In the genomic region with DNA sequence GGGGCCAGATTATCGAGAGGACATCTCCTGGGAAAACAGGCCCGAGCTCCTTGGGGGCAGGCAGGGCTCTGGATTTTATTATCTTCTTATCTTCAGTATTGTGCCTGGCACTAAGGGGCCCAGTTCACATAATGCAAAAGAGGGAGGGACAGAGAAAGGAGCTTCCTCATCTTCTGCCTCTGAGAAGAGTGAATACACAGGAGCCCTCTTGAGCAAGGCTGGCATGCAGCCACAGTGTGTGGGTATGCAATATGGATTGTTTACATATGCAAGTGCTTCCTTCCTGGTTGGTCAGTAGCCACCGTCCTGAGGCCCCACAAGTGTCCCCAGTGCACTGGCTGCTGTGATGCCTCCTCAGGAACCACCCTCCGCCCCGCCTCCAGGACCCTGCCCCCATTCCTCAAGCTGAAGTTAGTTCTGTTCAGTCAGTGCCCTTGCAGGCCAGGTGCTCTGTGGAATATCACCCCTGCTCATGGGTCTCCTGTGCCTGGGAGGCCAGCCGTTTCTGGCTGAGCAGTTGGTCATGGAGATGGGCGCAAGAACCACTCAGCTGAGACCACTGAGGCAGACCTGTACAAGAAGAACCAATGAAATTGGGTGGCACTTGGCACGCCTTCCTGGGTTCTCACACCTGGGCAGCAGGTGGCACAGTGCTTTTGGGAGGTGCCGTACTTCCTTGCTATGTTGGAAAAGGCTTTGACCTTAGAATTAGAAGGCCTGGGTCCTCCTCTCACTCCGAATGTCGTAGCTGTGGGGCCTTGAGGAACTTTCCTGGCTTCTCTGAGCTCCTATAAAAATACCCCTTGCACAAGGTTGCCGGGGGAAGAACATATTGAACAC, we compare ENCODE assay signal across 11 cellular contexts. TPM values are rescaled to one million over a fixed set of nuclear protein-coding genes. Genes with fewer than 3 reads are reported as not detected.
DNase-seq lines count a peak whose midpoint lies in the region; ATAC-seq, FAIRE-seq and TF ChIP-seq lines count a peak whose summit lies in the region.
"Had no signal": no experiment of that assay in that cellular context is flagged by ENCODE, and none has a peak within 500 bp of the region (broad histone marks: within the 10 kb centered on the region; RNA-seq: fewer than 3 reads in every experiment).

No MANE protein-coding gene starts in this region.

- in situ Hi-C loops in Caki2 (cut with HindIII; ENCODE audit: low pct_unique_long_range_greater_than_20kb, low sequenced_read_pairs), result no loop called here

- no peak overlapping the region for H3K4me2 ChIP-seq in astrocyte (ENCODE audit: low read length)

- H3K27ac ChIP-seq in astrocyte (ENCODE audit: low read depth, low read length), result no peak overlapping the region

- peak; percentile 72 for DNase-seq in Caki2 (ENCODE audit: low read depth)
- peak; percentile 98 for DNase-seq in MV-4-11 (lab: John Stamatoyannopoulos, UW)
- no peak for DNase-seq in astrocyte (ENCODE audit: low read depth)
- peak; percentile 10 for DNase-seq in medulla oblongata (ENCODE audit: extremely low spot score)
- DNase-seq in T-helper 9 cell, result no peak
- DNase-seq in activated naive CD8-positive, alpha-beta T cell treated with anti-CD3 and anti-CD28 coated beads, Interleukin-2, amount 50 U/mL, for 24 hours, result no peak

- no peaks in the 10 kb centered on the region for H4K20me1 ChIP-seq in astrocyte (ENCODE audit: insufficient read depth, low read length)

- FAIRE-seq in astrocyte (lab: Jason Lieb, UNC), result no peak
- FAIRE-seq: GM18507, keratinocyte had no signal

- no peak overlapping the region for H3K9ac ChIP-seq in astrocyte (ENCODE audit: low read length)

- peaks cover 11% of the 10 kb centered on the region for H3K4me1 ChIP-seq in astrocyte (ENCODE audit: insufficient read depth, low read length)

- H3K36me3 ChIP-seq in astrocyte (ENCODE audit: insufficient read depth, low read length), result no peaks in the 10 kb centered on the region

- no peaks in the 10 kb centered on the region for H3K79me2 ChIP-seq in astrocyte (ENCODE audit: insufficient read depth, low read length)

- ATAC-seq in HG02885 (IDR thresholded peaks at IDR 0.05; ENCODE audit: poor library complexity, unreplicated experiment), result no peak
- no peak for ATAC-seq in activated naive CD8-positive, alpha-beta T cell treated with anti-CD3 and anti-CD28 coated beads, Interleukin-2, amount 50 U/mL, for 24 hours
- ATAC-seq in HG03460 (IDR thresholded peaks at IDR 0.05; ENCODE audit: unreplicated experiment), result no peak

- H3K27me3 ChIP-seq in astrocyte (ENCODE audit: insufficient read depth, low read length), result no peaks in the 10 kb centered on the region

- peak overlapping the region; percentile 73 for H3K27ac Mint-ChIP-seq in astrocyte (ENCODE audit: unreplicated experiment)
- no peak overlapping the region for H3K27ac Mint-ChIP-seq in activated naive CD8-positive, alpha-beta T cell treated with anti-CD3 and anti-CD28 coated beads, Interleukin-2, amount 50 U/mL, for 24 hours
- H3K27ac Mint-ChIP-seq: stimulated activated naive CD8-positive, alpha-beta T cell treated with anti-CD3 and anti-CD28 coated beads, Interleukin-15, Interleukin-2, amounts not matched to agents 100 ng/mL and 50 ng/mL, for 24 hours had no signal

- no peaks in the 10 kb centered on the region for H3K36me3 Mint-ChIP-seq in astrocyte (ENCODE audit: low read depth, unreplicated experiment)
- no peaks in the 10 kb centered on the region for H3K36me3 Mint-ChIP-seq in activated naive CD8-positive, alpha-beta T cell treated with anti-CD3 and anti-CD28 coated beads, Interleukin-2, amount 50 U/mL, for 24 hours (ENCODE audit: low read depth)

- no peaks in the 10 kb centered on the region for H3K27me3 Mint-ChIP-seq in astrocyte (ENCODE audit: low read depth, unreplicated experiment)
- H3K27me3 Mint-ChIP-seq in activated naive CD8-positive, alpha-beta T cell treated with anti-CD3 and anti-CD28 coated beads, Interleukin-2, amount 50 U/mL, for 24 hours, result no peaks in the 10 kb centered on the region
- H3K27me3 Mint-ChIP-seq: stimulated activated naive CD8-positive, alpha-beta T cell treated with anti-CD3 and anti-CD28 coated beads, Interleukin-15, Interleukin-2, amounts not matched to agents 100 ng/mL and 50 ng/mL, for 24 hours had no signal

- H3K4me3 ChIP-seq in astrocyte (ENCODE audit: insufficient read depth, low read depth, low read length), result no peak overlapping the region

- no peak overlapping the region for H3K4me3 Mint-ChIP-seq in astrocyte (ENCODE audit: unreplicated experiment)
- no peak overlapping the region for H3K4me3 Mint-ChIP-seq in activated naive CD8-positive, alpha-beta T cell treated with anti-CD3 and anti-CD28 coated beads, Interleukin-2, amount 50 U/mL, for 24 hours
- H3K4me3 Mint-ChIP-seq: stimulated activated naive CD8-positive, alpha-beta T cell treated with anti-CD3 and anti-CD28 coated beads, Interleukin-15, Interleukin-2, amounts not matched to agents 100 ng/mL and 50 ng/mL, for 24 hours had no signal

- no peaks in the 10 kb centered on the region for H3K9me3 ChIP-seq in astrocyte (ENCODE audit: insufficient read depth, low read depth, low read length)

- H3K9me3 Mint-ChIP-seq in astrocyte (ENCODE audit: unreplicated experiment), result no peaks in the 10 kb centered on the region
- no peaks in the 10 kb centered on the region for H3K9me3 Mint-ChIP-seq in activated naive CD8-positive, alpha-beta T cell treated with anti-CD3 and anti-CD28 coated beads, Interleukin-2, amount 50 U/mL, for 24 hours
- H3K9me3 Mint-ChIP-seq: stimulated activated naive CD8-positive, alpha-beta T cell treated with anti-CD3 and anti-CD28 coated beads, Interleukin-15, Interleukin-2, amounts not matched to agents 100 ng/mL and 50 ng/mL, for 24 hours had no signal

- H3K4me1 Mint-ChIP-seq in astrocyte (ENCODE audit: low read depth, unreplicated experiment), result peaks cover 30% of the 10 kb centered on the region
- peaks cover 7% of the 10 kb centered on the region for H3K4me1 Mint-ChIP-seq in activated naive CD8-positive, alpha-beta T cell treated with anti-CD3 and anti-CD28 coated beads, Interleukin-2, amount 50 U/mL, for 24 hours

- TF ChIP-seq CTCF in astrocyte (IDR thresholded peaks at IDR 0.05; ENCODE audit: insufficient read depth, low read depth, low read length), result no peak

- peak overlapping the region; percentile 15 for H2AFZ ChIP-seq in astrocyte (ENCODE audit: low read depth, low read length)

RNA-seq across cellular contexts. Expression of a gene that starts 35.1 kb away (rescaled TPM):
- 53.5 and 57.0 TPM in 2 replicates for total RNA-seq in Caki2 (2014; rRNA removed; shearing (Covaris generic); ENCODE audit: low replicate concordance)
- total RNA-seq in astrocyte, result 1,163 and 1,186 TPM in 2 replicates

Comparison
In these comparisons a context has a peak if more than half of its experiments do, and no peak if none do; other contexts are left out.
1. DNase-seq: peak in Caki2 (single experiment), MV-4-11 (single experiment) and medulla oblongata (single experiment); none in astrocyte (single experiment), T-helper 9 cell (single experiment) and activated naive CD8-positive, alpha-beta T cell treated with anti-CD3 and anti-CD28 coated beads, Interleukin-2, amount 50 U/mL, for 24 hours (single experiment).
2. RNA of a gene that starts 35.1 kb away (total RNA-seq): 1,163 to 1,186 TPM in astrocyte; 53.5 to 57.0 TPM in Caki2; every median in the first group is over 10 times any median in the second.